In the genomic region with DNA sequence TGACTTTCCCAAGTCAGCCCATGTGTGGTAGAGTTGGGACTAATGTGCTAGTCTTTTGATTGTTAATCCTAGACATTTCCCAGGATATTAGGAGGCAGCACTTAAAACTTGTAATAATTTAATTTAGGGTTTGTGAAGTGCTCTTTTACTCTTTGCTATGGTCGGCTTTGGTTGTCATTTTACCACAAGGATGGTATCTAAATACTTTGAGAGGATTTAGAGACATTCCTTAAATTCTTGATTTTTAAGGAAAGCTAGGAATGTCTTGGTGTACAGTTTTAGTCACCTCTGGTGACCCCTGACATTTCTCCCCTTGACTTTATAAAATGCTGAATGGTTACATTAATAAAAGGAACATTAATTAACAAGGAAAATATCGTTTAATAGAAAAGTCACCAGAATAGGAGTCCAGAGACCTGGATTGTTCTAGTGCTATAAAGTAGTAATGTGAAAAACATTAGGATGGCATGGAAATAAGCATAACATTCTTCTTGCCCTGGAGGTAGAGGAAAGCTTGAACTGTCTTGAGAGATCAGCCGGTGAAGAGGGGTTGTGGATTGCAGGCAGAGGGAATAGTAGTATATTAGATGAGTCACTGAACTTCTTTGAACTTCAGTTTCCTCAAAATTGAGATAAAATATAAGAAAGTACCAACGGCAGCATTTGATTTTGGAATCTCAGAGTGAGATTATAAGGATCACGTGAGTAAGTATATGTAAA, we compare ENCODE assay signal across 17 cellular contexts. TPM values are rescaled to one million over a fixed set of nuclear protein-coding genes. Genes with fewer than 3 reads are reported as not detected.
DNase-seq lines count a peak whose midpoint lies in the region; ATAC-seq, FAIRE-seq and TF ChIP-seq lines count a peak whose summit lies in the region.
"Had no signal": no experiment of that assay in that cellular context is flagged by ENCODE, and none has a peak within 500 bp of the region (broad histone marks: within the 10 kb centered on the region; RNA-seq: fewer than 3 reads in every experiment).

No MANE protein-coding gene starts in this region.

- CTCF ChIA-PET in H1 (lab: Charles Lee; ENCODE audit: partially characterized antibody), result interaction anchor here (1.4 to 2.2 kb wide), 2 partner anchors 71 to 75 kb away, joined by 3 to 4 read pairs; no protein-coding TSS in a partner anchor

- FAIRE-seq in H1 (lab: Jason Lieb, UNC), result no peak
- FAIRE-seq: keratinocyte, pancreas had no signal

- H3K56ac ChIP-seq in H1 (replicated peaks; ENCODE audit: insufficient read length, low read depth, low read length), result no peak overlapping the region

- H2BK120ac ChIP-seq in H1 (replicated peaks; ENCODE audit: low read depth, low read length), result no peak overlapping the region

- no peak overlapping the region for H3K23ac ChIP-seq in H1 (ENCODE audit: insufficient read length)

- no peak overlapping the region for H4K5ac ChIP-seq in H1 (ENCODE audit: insufficient read length, low read depth, low read length)

- POLR2A ChIA-PET in H1 (lab: Charles Lee; ENCODE audit: partially characterized antibody), result interaction anchor here (5.0 kb wide), 1 partner anchor 11 kb away, joined by 28 read pairs; no protein-coding TSS in a partner anchor

- H3K4me3 ChIP-seq in H1 (ENCODE audit: extremely low read depth in 1 of 4, insufficient read depth in 2 of 4, low read depth in 3 of 4, low read length in 4 of 4), result peak overlapping the region in 1 of 4 experiments; percentile 52; a peak in 1 of 8 replicates
- H3K4me3 ChIP-seq in neural progenitor cell, result no peak overlapping the region
- H3K4me3 ChIP-seq: pancreas had no signal

- H2BK15ac ChIP-seq in H1 (ENCODE audit: low read length), result no peak overlapping the region

- WGBS in H1 (ENCODE audit: extremely low coverage in 1 of 2, insufficient coverage in 1 of 2, insufficient read length in 1 of 2, insufficient replicate concordance in 2 of 2, low coverage in 1 of 2, low lambda C conversion rate in 2 of 2, missing lambda C conversion rate in 1 of 2), 2 experiments, result 76% methylated on average over 5 of the region's 5 CpGs; no CpG with 5 or more reads in 1 of the 2 experiments

- TF ChIP-seq CTCF in H1 (IDR thresholded peaks at IDR 0.05; ENCODE audit: control extremely low read depth in 1 of 3, insufficient read depth in 1 of 3, low read depth in 1 of 3, low read length in 3 of 3), result no peak
- no peak for TF ChIP-seq CTCF in neural progenitor cell (IDR thresholded peaks at IDR 0.05)
- no peak for TF ChIP-seq CTCF in osteocyte (IDR thresholded peaks at IDR 0.05)

- no peak overlapping the region for H3K18ac ChIP-seq in H1 (ENCODE audit: extremely low read depth, low read length)

- H3K27ac ChIP-seq in H1 (ENCODE audit: low read depth, low read length), result no peak overlapping the region
- H3K27ac ChIP-seq in neural progenitor cell, result no peak overlapping the region
- H3K27ac ChIP-seq: pancreas had no signal

- H3K4me3 Mint-ChIP-seq in neural progenitor cell (no peak overlapping the region), osteocyte (ENCODE audit: unreplicated experiment) (no peak overlapping the region)
- H3K4me3 Mint-ChIP-seq: activated CD8-positive, alpha-beta T cell treated with anti-CD3 and anti-CD28 coated beads for 36 hours; stimulated activated naive B cell treated with anti-CD40 and anti-IgM and Interleukin-4, amounts not matched to agents 10 μg/mL and 1 μg/mL and 100 μg/mL, for 72 hours; type B pancreatic cell had no signal

- no peak overlapping the region for H3K9ac ChIP-seq in H1 (replicated peaks in 1 of 4; ENCODE audit: extremely low read depth in 1 of 4, low read depth in 3 of 4, low read length in 3 of 4)
- H3K9ac ChIP-seq in neural progenitor cell, result no peak overlapping the region

- peaks cover 5 to 47% (median 16%) of the 10 kb centered on the region in 4 experiments for H3K4me1 ChIP-seq in H1 (replicated peaks in 1 of 4; ENCODE audit: control insufficient read depth in 3 of 4, insufficient read depth in 4 of 4, low read length in 3 of 4)
- peaks cover 19% of the 10 kb centered on the region for H3K4me1 ChIP-seq in neural progenitor cell

- no peak overlapping the region for H4K91ac ChIP-seq in H1 (replicated peaks; ENCODE audit: insufficient read length, low read length)

- H3K79me2 ChIP-seq in H1 (ENCODE audit: control insufficient read depth in 1 of 2, insufficient read depth in 2 of 2, low read length in 2 of 2) (peaks cover 15 to 93% of the 10 kb centered on the region in 2 experiments), neural progenitor cell (ENCODE audit: low read depth) (peaks cover 100% of the 10 kb centered on the region)

- peak; percentile 53 for DNase-seq in COLO829 (ENCODE audit: low spot score)
- DNase-seq in NCI-H226, result peak; percentile 71
- DNase-seq in H1 (ENCODE audit: low read depth in 1 of 2, low spot score in 2 of 2), result no peak
- DNase-seq in neural progenitor cell (ENCODE audit: low spot score), result peak; percentile 10
- DNase-seq in osteocyte (ENCODE audit: extremely low spot score, unreplicated experiment), result no peak
- DNase-seq: activated CD8-positive, alpha-beta T cell treated with anti-CD3 and anti-CD28 coated beads for 36 hours; amniotic stem cell; midbrain; NCI-H1694; NCI-H510A; pancreas; stimulated activated naive B cell treated with anti-CD40 and anti-IgM and Interleukin-4, amounts not matched to agents 10 μg/mL and 1 μg/mL and 100 μg/mL, for 72 hours had no signal

- H2BK12ac ChIP-seq in H1 (ENCODE audit: low read depth, low read length), result no peak overlapping the region

- TF ChIP-seq EP300 in H1 (IDR thresholded peaks at IDR 0.05; ENCODE audit: borderline replicate concordance in 1 of 2, low read depth in 2 of 2, low read length in 2 of 2), result no peak

- no peak overlapping the region for H2AK5ac ChIP-seq in H1 (ENCODE audit: low read depth, low read length)

- H3K36me3 ChIP-seq in H1 (ENCODE audit: control insufficient read depth in 2 of 4, insufficient read depth in 4 of 4, low read length in 3 of 4), result no peaks in the 10 kb centered on the region
- H3K36me3 ChIP-seq in neural progenitor cell, result no peaks in the 10 kb centered on the region
- H3K36me3 ChIP-seq: pancreas had no signal

- no peak overlapping the region for H3K4ac ChIP-seq in H1 (replicated peaks; ENCODE audit: insufficient read length, low read depth, low read length)

- H3K36me3 Mint-ChIP-seq in neural progenitor cell (peaks cover 8% of the 10 kb centered on the region), osteocyte (ENCODE audit: unreplicated experiment) (no peaks in the 10 kb centered on the region)

- peaks cover 9 to 14% of the 10 kb centered on the region in 2 experiments for H4K20me1 ChIP-seq in H1 (replicated peaks in 1 of 2; ENCODE audit: control insufficient read depth in 1 of 2, insufficient read depth in 2 of 2, low read length in 2 of 2)
- peaks cover 55% of the 10 kb centered on the region for H4K20me1 ChIP-seq in neural progenitor cell (ENCODE audit: low read depth)

- H3K4me1 Mint-ChIP-seq in neural progenitor cell (peaks cover 1% of the 10 kb centered on the region), osteocyte (ENCODE audit: unreplicated experiment) (peaks cover 24% of the 10 kb centered on the region)

- H3K9me3 Mint-ChIP-seq in neural progenitor cell, result peaks cover 9% of the 10 kb centered on the region
- no peaks in the 10 kb centered on the region for H3K9me3 Mint-ChIP-seq in osteocyte (ENCODE audit: unreplicated experiment)
- H3K9me3 Mint-ChIP-seq: stimulated activated naive B cell treated with anti-CD40 and anti-IgM and Interleukin-4, amounts not matched to agents 10 μg/mL and 1 μg/mL and 100 μg/mL, for 72 hours had no signal

- H2BK20ac ChIP-seq in H1 (ENCODE audit: low read length), result no peak overlapping the region

- H3K79me1 ChIP-seq in H1 (ENCODE audit: low read depth, low read length), result no peaks in the 10 kb centered on the region; the same call in 1 of the 2 replicates

- H3K4me2 ChIP-seq in H1 (ENCODE audit: insufficient read depth in 1 of 2, low read depth in 2 of 2, low read length in 2 of 2), result peak overlapping the region; percentile 75; a peak in 2 of 4 replicates
- H3K4me2 ChIP-seq in neural progenitor cell, result no peak overlapping the region

- no peak for TF ChIP-seq POLR2A in H1 (IDR thresholded peaks at IDR 0.05; ENCODE audit: control extremely low read depth in 1 of 2, low read depth in 2 of 2, low read length in 2 of 2)

- H3F3A ChIP-seq in neural progenitor cell (ENCODE audit: low read depth), result no peaks in the 10 kb centered on the region

- no peaks in the 10 kb centered on the region for H3K9me3 ChIP-seq in H1 (ENCODE audit: insufficient read depth in 2 of 2, low read depth in 1 of 2, low read length in 1 of 2)
- no peaks in the 10 kb centered on the region for H3K9me3 ChIP-seq in neural progenitor cell (ENCODE audit: low read depth)
- H3K9me3 ChIP-seq: pancreas had no signal

- no peak for TF ChIP-seq RAD21 in H1 (IDR thresholded peaks at IDR 0.05 in 1 of 2, conservative IDR thresholded peaks at IDR 0.05 in 1 of 2; ENCODE audit: low read depth in 2 of 2, low read length in 2 of 2)

- no peaks in the 10 kb centered on the region for H3K27me3 ChIP-seq in H1 (replicated peaks in 1 of 4; ENCODE audit: control insufficient read depth in 3 of 4, extremely low read depth in 1 of 4, insufficient read depth in 3 of 4, low read length in 3 of 4)
- H3K27me3 ChIP-seq in neural progenitor cell, result no peaks in the 10 kb centered on the region
- H3K27me3 ChIP-seq: pancreas had no signal

- H2BK5ac ChIP-seq in H1 (ENCODE audit: low read depth, low read length), result no peak overlapping the region

- H3K23me2 ChIP-seq in H1 (ENCODE audit: low read depth, low read length), result peaks cover 5% of the 10 kb centered on the region; the same call in 1 of the 2 replicates

- no peak overlapping the region for H4K8ac ChIP-seq in H1 (ENCODE audit: extremely low read depth, insufficient read depth, low read length)

- no peak overlapping the region for H2AFZ ChIP-seq in H1 (ENCODE audit: low read length)
- no peak overlapping the region for H2AFZ ChIP-seq in neural progenitor cell (replicated peaks)

- ATAC-seq in esophagus mucosa, result no peak
- no peak for ATAC-seq in GM18511 (IDR thresholded peaks at IDR 0.05; ENCODE audit: unreplicated experiment)
- no peak for ATAC-seq in HG02981 (IDR thresholded peaks at IDR 0.05; ENCODE audit: unreplicated experiment)
- ATAC-seq: activated CD8-positive, alpha-beta T cell treated with anti-CD3 and anti-CD28 coated beads for 36 hours; pancreas; stimulated activated naive B cell treated with anti-CD40 and anti-IgM and Interleukin-4, amounts not matched to agents 10 μg/mL and 1 μg/mL and 100 μg/mL, for 72 hours had no signal

- H3K27ac Mint-ChIP-seq in neural progenitor cell (no peak overlapping the region), osteocyte (ENCODE audit: unreplicated experiment) (no peak overlapping the region)
- H3K27ac Mint-ChIP-seq: activated CD8-positive, alpha-beta T cell treated with anti-CD3 and anti-CD28 coated beads for 36 hours; stimulated activated naive B cell treated with anti-CD40 and anti-IgM and Interleukin-4, amounts not matched to agents 10 μg/mL and 1 μg/mL and 100 μg/mL, for 72 hours; type B pancreatic cell had no signal

- H3K27me3 Mint-ChIP-seq in neural progenitor cell (ENCODE audit: insufficient read depth, low read depth), result no peaks in the 10 kb centered on the region
- H3K27me3 Mint-ChIP-seq in osteocyte (ENCODE audit: unreplicated experiment), result no peaks in the 10 kb centered on the region
- H3K27me3 Mint-ChIP-seq: activated CD8-positive, alpha-beta T cell treated with anti-CD3 and anti-CD28 coated beads for 36 hours; stimulated activated naive B cell treated with anti-CD40 and anti-IgM and Interleukin-4, amounts not matched to agents 10 μg/mL and 1 μg/mL and 100 μg/mL, for 72 hours; type B pancreatic cell had no signal

- no peak overlapping the region for H3K14ac ChIP-seq in H1 (ENCODE audit: insufficient read length)

RNA-seq across cellular contexts. Expression of gene SOCS5, which starts 7.3 kb away (rescaled TPM):
- 15.6 and 16.6 TPM in 2 replicates for total RNA-seq in H1 (2021; fragmentation: NEBNext Ultra II Directional; extraction: Animal tissue kit (Norgen Biotek cat#: 25700))
- 5.6 and 8.5 TPM in 2 replicates for polyA plus RNA-seq in H1 (2011; rRNA removed)
- 8.5 TPM for polyA plus RNA-seq in H1 (2011; cell fraction: cytosol; rRNA removed)
- 6.9 TPM for polyA plus RNA-seq in H1 (2011; cell fraction: nucleus; rRNA removed)
- 8.5 to 13.2 TPM (median 10.3 TPM) in 4 replicates for polyA plus RNA-seq in H1 (2012, experiment 1 of 2)
- 1.0 TPM for polyA plus RNA-seq in H1 (2012, experiment 2 of 2)
- polyA plus RNA-seq in H1 (2013, experiment 1 of 2), result 7.5 TPM
- polyA plus RNA-seq in H1 (2013, experiment 2 of 2), result 7.3 TPM
- 30.0 and 36.8 TPM in 2 replicates for polyA minus RNA-seq in H1 (2011; rRNA and poly(A)+ RNA removed)
- 13.9 TPM for polyA minus RNA-seq in H1 (2011; cell fraction: cytosol; rRNA and poly(A)+ RNA removed)
- polyA minus RNA-seq in H1 (2011; cell fraction: nucleus; rRNA and poly(A)+ RNA removed), result 34.4 TPM
- total RNA-seq in neural progenitor cell (ENCODE audit: low replicate concordance), result 22.1 and 26.6 TPM in 2 replicates
- 23.4 and 24.1 TPM in 2 replicates for total RNA-seq in osteocyte
- 5.4 TPM for total RNA-seq in esophagus mucosa

Comparison
In these comparisons a context has a peak if more than half of its experiments do, and no peak if none do; other contexts are left out.
1. DNase-seq: peak in COLO829 (single experiment), NCI-H226 (single experiment) and neural progenitor cell (single experiment); none in H1 (0 of 2) and osteocyte (single experiment).